ENCODE assay signal across 8 cellular contexts in genomic region chr17:32909787-32910369, GRCh38. TPM values are rescaled to one million over a fixed set of nuclear protein-coding genes. Genes with fewer than 3 reads are reported as not detected.
A peak's percentile ranks its signal among the peaks of the same experiment; 100 is the strongest.
DNase-seq lines count a peak whose midpoint lies in the region; ATAC-seq, FAIRE-seq and TF ChIP-seq lines count a peak whose summit lies in the region.

No MANE protein-coding gene starts in this region.

- peaks cover 7% of the 10 kb centered on the region for H3K4me1 Mint-ChIP-seq in activated naive CD8-positive, alpha-beta T cell treated with anti-CD3 and anti-CD28 coated beads, Interleukin-2, amount 10 ng/mL, durations not matched to agents 7 days and 5 days

- H3K27me3 ChIP-seq in KMS-11 (ENCODE audit: insufficient read depth, low read depth), result no peaks in the 10 kb centered on the region
- H3K27me3 ChIP-seq in pancreas, result no peaks in the 10 kb centered on the region

- intact Hi-C loops in head of caudate nucleus (cut with DNase I), result loop anchor here (10.0 kb wide), 1 partner anchor 125 kb away; no protein-coding TSS in a partner anchor
- intact Hi-C loops in pancreas (cut with DNase I), result loop anchor here in 1 of 3 donors (10.0 kb wide), 1 partner anchor 125 kb away; no protein-coding TSS in a partner anchor

- H4K20me1 ChIP-seq in KMS-11 (ENCODE audit: insufficient read depth), result no peaks in the 10 kb centered on the region

- no peak overlapping the region for H3K4me3 Mint-ChIP-seq in activated naive CD8-positive, alpha-beta T cell treated with anti-CD3 and anti-CD28 coated beads, Interleukin-2, amount 10 ng/mL, durations not matched to agents 7 days and 5 days

- POLR2A ChIA-PET in activated naive CD8-positive, alpha-beta T cell treated with anti-CD3 and anti-CD28 coated beads, Interleukin-2, amount 10 ng/mL, durations not matched to agents 7 days and 5 days (lab: Charles Lee), result no interaction called here

- H2AFZ ChIP-seq in KMS-11 (ENCODE audit: low read depth), result peak overlapping the region; percentile 99

- H3K27ac Mint-ChIP-seq in activated naive CD8-positive, alpha-beta T cell treated with anti-CD3 and anti-CD28 coated beads, Interleukin-2, amount 10 ng/mL, durations not matched to agents 7 days and 5 days, result no peak overlapping the region

- 28 to 29% methylated on average over 4 of the region's 4 CpGs for WGBS in pancreas, 2 donors

- H3K4me3 ChIP-seq in KMS-11 (IDR thresholded peaks at IDR 0.05; ENCODE audit: insufficient read depth, low read depth, low read length), result no peak overlapping the region
- H3K4me3 ChIP-seq in pancreas, result no peak overlapping the region

- H3K9ac ChIP-seq in KMS-11, result peak overlapping the region; percentile 23; the same call in 1 of the 2 replicates

- TF ChIP-seq CTCF in KMS-11 (conservative IDR thresholded peaks at IDR 0.05; ENCODE audit: low read depth, low read length) (peak; percentile 83), pancreas (IDR thresholded peaks at IDR 0.05) (peak; percentile 66 to 82 (median 76))

- peaks cover 43% of the 10 kb centered on the region for H3K27me3 Mint-ChIP-seq in activated naive CD8-positive, alpha-beta T cell treated with anti-CD3 and anti-CD28 coated beads, Interleukin-2, amount 10 ng/mL, durations not matched to agents 7 days and 5 days

- FAIRE-seq in RCC 7860 (lab: Jason Lieb, UNC) (peak; percentile 41), pancreas (lab: Jason Lieb, UNC) (no peak)

- no peaks in the 10 kb centered on the region for H3K9me3 ChIP-seq in pancreas

- peaks cover 10% of the 10 kb centered on the region for H3K4me1 ChIP-seq in KMS-11 (ENCODE audit: low read depth, poor library complexity, severe bottlenecking)
- peaks cover 7 to 18% (median 16%) of the 10 kb centered on the region in 3 donors for H3K4me1 ChIP-seq in pancreas

- no peaks in the 10 kb centered on the region for H3K79me2 ChIP-seq in KMS-11 (ENCODE audit: insufficient read depth, low read depth)

- DNase-seq in activated naive CD4-positive, alpha-beta T cell treated with Interleukin-2 at 50 U/mL for 16 hours, result peak; percentile 62
- no peak for DNase-seq in activated naive CD4-positive, alpha-beta T cell (lab: John Stamatoyannopoulos, UW)
- DNase-seq in RCC 7860 (ENCODE audit: low spot score), result peak; percentile 40
- DNase-seq in activated naive CD8-positive, alpha-beta T cell treated with anti-CD3 and anti-CD28 coated beads, Interleukin-2, amount 10 ng/mL, durations not matched to agents 7 days and 5 days, result peak; percentile 39
- DNase-seq in head of caudate nucleus, result peak in 41 of 42 donors; percentile 19 to 92 (median 78)
- peak in 5 of 6 donors; percentile 59 to 87 (median 81) for DNase-seq in pancreas

- H3K36me3 ChIP-seq in KMS-11 (ENCODE audit: insufficient read depth) (no peaks in the 10 kb centered on the region), pancreas (no peaks in the 10 kb centered on the region)

- no peaks in the 10 kb centered on the region for H3K9me3 Mint-ChIP-seq in activated naive CD8-positive, alpha-beta T cell treated with anti-CD3 and anti-CD28 coated beads, Interleukin-2, amount 10 ng/mL, durations not matched to agents 7 days and 5 days

- H3K4me2 ChIP-seq in KMS-11, result peak overlapping the region; percentile 24; the same call in 1 of the 2 replicates

- H3K36me3 Mint-ChIP-seq in activated naive CD8-positive, alpha-beta T cell treated with anti-CD3 and anti-CD28 coated beads, Interleukin-2, amount 10 ng/mL, durations not matched to agents 7 days and 5 days, result no peaks in the 10 kb centered on the region

- peak; percentile 58 for ATAC-seq in activated naive CD8-positive, alpha-beta T cell treated with anti-CD3 and anti-CD28 coated beads, Interleukin-2, amount 10 ng/mL, durations not matched to agents 7 days and 5 days (ENCODE audit: low read depth)
- ATAC-seq in pancreas (peak; percentile 65 to 88 (median 84)), HG03139 (IDR thresholded peaks at IDR 0.05; ENCODE audit: unreplicated experiment) (no peak)

- H3K27ac ChIP-seq in KMS-11 (no peak overlapping the region), pancreas (peak overlapping the region in 1 of 4 donors; percentile 44)

RNA-seq across cellular contexts. Expression of gene TMEM98, which starts 18.1 kb away (rescaled TPM):
- not detected for total RNA-seq in activated naive CD8-positive, alpha-beta T cell treated with anti-CD3 and anti-CD28 coated beads, Interleukin-2, amount 10 ng/mL, durations not matched to agents 7 days and 5 days
- total RNA-seq in pancreas, result 10 to 100 TPM; 32.2 to 62.1 (median 36.5) TPM
- polyA plus RNA-seq in pancreas, result 10 to 100 TPM; 16.6 to 38.8 TPM

RNA-seq across cellular contexts. Expression of gene MYO1D, which starts 33.0 kb away (rescaled TPM):
- 1 to 10 TPM; 5.5 to 9.0 TPM for total RNA-seq in activated naive CD8-positive, alpha-beta T cell treated with anti-CD3 and anti-CD28 coated beads, Interleukin-2, amount 10 ng/mL, durations not matched to agents 7 days and 5 days
- 10 to 100 TPM; 22.3 to 43.0 (median 33.3) TPM for total RNA-seq in pancreas
- 10 to 100 TPM; 16.7 to 22.0 TPM for polyA plus RNA-seq in pancreas

Comparison
In these comparisons a context has a peak if more than half of its experiments do, and no peak if none do; other contexts are left out.
1. DNase-seq: peak in activated naive CD4-positive, alpha-beta T cell treated with Interleukin-2 at 50 U/mL for 16 hours (single experiment), RCC 7860 (single experiment), activated naive CD8-positive, alpha-beta T cell treated with anti-CD3 and anti-CD28 coated beads, Interleukin-2, amount 10 ng/mL, durations not matched to agents 7 days and 5 days (single experiment), head of caudate nucleus (41 of 42) and pancreas (5 of 6); none in activated naive CD4-positive, alpha-beta T cell (0 of 4).
2. RNA of gene TMEM98, which starts 18.1 kb away (total RNA-seq): 32.2 to 62.1 TPM in pancreas; not detected in activated naive CD8-positive, alpha-beta T cell treated with anti-CD3 and anti-CD28 coated beads, Interleukin-2, amount 10 ng/mL, durations not matched to agents 7 days and 5 days; every median in the first group is over 10 times any median in the second.